12 cellular contexts compared by ENCODE assay signal in the genomic region with DNA sequence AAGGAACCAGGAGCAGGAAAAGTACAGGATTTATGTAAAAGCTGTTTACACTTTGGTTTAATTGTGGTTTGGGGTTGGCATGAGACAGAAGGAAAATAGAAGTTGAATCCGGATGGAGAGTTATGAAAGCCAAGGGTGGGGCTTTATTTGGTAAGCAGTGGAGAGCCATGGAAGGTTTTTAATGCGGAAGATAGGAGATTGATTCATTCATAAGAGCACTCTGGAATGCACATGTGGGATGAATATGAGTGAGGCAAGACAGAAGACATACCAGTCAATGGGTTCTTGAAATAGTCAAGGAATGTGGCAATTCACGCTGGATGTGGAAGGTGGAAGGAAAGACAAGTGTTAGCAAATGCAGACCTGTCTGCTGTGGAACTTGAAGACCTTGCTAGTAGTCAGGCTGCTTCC. TPM values are rescaled to one million over a fixed set of nuclear protein-coding genes. Genes with fewer than 3 reads are reported as not detected.
DNase-seq lines count a peak whose midpoint lies in the region; ATAC-seq lines count a peak whose summit lies in the region.
"Had no signal": no experiment of that assay in that cellular context is flagged by ENCODE, and none has a peak within 500 bp of the region (broad histone marks: within the 10 kb centered on the region; RNA-seq: fewer than 3 reads in every experiment).

No MANE protein-coding gene starts in this region.

- H3K9me3 ChIP-seq in adipocyte (ENCODE audit: control insufficient read depth, low read length) (no peaks in the 10 kb centered on the region), iPS-18a (ENCODE audit: control insufficient read depth, low read depth, low read length) (no peaks in the 10 kb centered on the region)
- H3K9me3 ChIP-seq: ovary had no signal

- peak; percentile 88 for DNase-seq in AG08395 (ENCODE audit: low spot score)
- peak; percentile 79 for DNase-seq in HT-29 (ENCODE audit: low spot score)
- DNase-seq in adipocyte (ENCODE audit: low read depth), result peak; percentile 82
- no peak for DNase-seq in pons (ENCODE audit: low spot score)
- no peak for DNase-seq in NCI-H524 treated with DMSO at 0.1 percent for 48 hours (lab: John Stamatoyannopoulos, UW)
- DNase-seq in glomerular visceral epithelial cell (ENCODE audit: extremely low spot score), result no peak
- DNase-seq: CD4-positive, CD25-positive, alpha-beta regulatory T cell; ovary; SHP77 had no signal

- H3K4me1 ChIP-seq in adipocyte (ENCODE audit: control insufficient read depth, insufficient read depth, low read length) (peaks cover 13% of the 10 kb centered on the region), iPS-18a (ENCODE audit: control insufficient read depth, low read depth, low read length) (peaks cover 33% of the 10 kb centered on the region)

- ATAC-seq in HG02884 (IDR thresholded peaks at IDR 0.05; ENCODE audit: unreplicated experiment), result no peak

- H3K27ac ChIP-seq in iPS-18a (ENCODE audit: low read length), result no peak overlapping the region
- H3K27ac ChIP-seq: cardiac muscle cell, ovary had no signal

- H3K9ac ChIP-seq in adipocyte (ENCODE audit: low read length) (no peak overlapping the region), iPS-18a (ENCODE audit: low read length) (peak overlapping the region; percentile 38)

- H3K4me3 ChIP-seq in adipocyte (ENCODE audit: low read length) (peak overlapping the region; percentile 11), iPS-18a (ENCODE audit: low read length) (no peak overlapping the region)
- H3K4me3 ChIP-seq: cardiac muscle cell, ovary had no signal

- H3K27me3 ChIP-seq in adipocyte (replicated peaks; ENCODE audit: control insufficient read depth, insufficient read depth, low read length) (peaks cover 28% of the 10 kb centered on the region), iPS-18a (ENCODE audit: control insufficient read depth, insufficient read depth, low read length) (no peaks in the 10 kb centered on the region)
- H3K27me3 ChIP-seq: cardiac muscle cell, ovary had no signal

- peaks cover 27% of the 10 kb centered on the region for H3K36me3 ChIP-seq in adipocyte (ENCODE audit: control insufficient read depth, insufficient read depth, low read length, severe bottlenecking)
- peaks cover 20% of the 10 kb centered on the region for H3K36me3 ChIP-seq in iPS-18a (ENCODE audit: control insufficient read depth, low read depth, low read length)
- H3K36me3 ChIP-seq: ovary had no signal

RNA-seq across cellular contexts. Expression of a gene that starts 9.3 kb away (rescaled TPM):
- not detected in 2 replicates for total RNA-seq in HT-29 (2014; rRNA removed; shearing (Covaris generic))
- total RNA-seq: cardiac muscle cell had no signal

RNA-seq across cellular contexts. Expression of a gene that starts 13.5 kb away (rescaled TPM):
- total RNA-seq in HT-29 (2014; rRNA removed; shearing (Covaris generic)), result 25.9 and 28.5 TPM in 2 replicates

RNA-seq across cellular contexts. Expression of a gene that starts 13.7 kb away (rescaled TPM):
- total RNA-seq in HT-29 (2014; rRNA removed; shearing (Covaris generic)), result 45.5 and 47.8 TPM in 2 replicates

RNA-seq across cellular contexts. Expression of a gene that starts 42.4 kb away (rescaled TPM):
- 39.2 and 45.1 TPM in 2 replicates for total RNA-seq in HT-29 (2014; rRNA removed; shearing (Covaris generic))

RNA-seq across cellular contexts. Expression of a gene that starts 43.1 kb away (rescaled TPM):
- 57.0 and 66.3 TPM in 2 replicates for total RNA-seq in HT-29 (2014; rRNA removed; shearing (Covaris generic))

Comparison
In these comparisons a context has a peak if more than half of its experiments do, and no peak if none do; other contexts are left out.
1. DNase-seq: peak in AG08395 (single experiment), HT-29 (single experiment) and adipocyte (single experiment); none in pons (single experiment), NCI-H524 treated with DMSO at 0.1 percent for 48 hours (single experiment) and glomerular visceral epithelial cell (single experiment).